Comparison of ENCODE assay signal across 11 cellular contexts in genomic region chr10:32038777-32039176, GRCh38.
"Had no signal": no experiment of that assay in that cellular context is flagged by ENCODE, and none has a peak within 500 bp of the region (broad histone marks: within the 10 kb centered on the region; RNA-seq: fewer than 3 reads in every experiment).

No MANE protein-coding gene starts in this region.

- H3K27me3 ChIP-seq: ovary, stomach had no signal

- H3K27ac ChIP-seq: ovary, stomach, thoracic aorta, VCaP had no signal

- DNase-seq: activated CD4-positive, alpha-beta T cell treated with anti-CD3 and anti-CD28 coated beads for 36 hours; activated CD8-positive, alpha-beta T cell treated with anti-CD3 and anti-CD28 coated beads, Interleukin-2, amount 10 ng/mL, durations not matched to agents 7 days and 5 days; activated naive CD4-positive, alpha-beta T cell treated with Interleukin-2 at 50 U/mL for 16 hours; dermis blood vessel endothelial cell; immature natural killer cell; mesenchymal stem cell; ovary; stomach; T1000 had no signal

- H3K36me3 ChIP-seq: ovary had no signal

- ATAC-seq: activated CD4-positive, alpha-beta T cell treated with anti-CD3 and anti-CD28 coated beads for 36 hours; activated CD8-positive, alpha-beta T cell treated with anti-CD3 and anti-CD28 coated beads, Interleukin-2, amount 10 ng/mL, durations not matched to agents 7 days and 5 days had no signal

- H3K4me3 ChIP-seq: ovary, stomach, thoracic aorta had no signal

- H3K9me3 ChIP-seq: ovary, stomach, thoracic aorta had no signal
